17 cellular contexts compared by ENCODE assay signal in genomic region chr15:40466426-40467259, GRCh38. TPM values are rescaled to one million over a fixed set of nuclear protein-coding genes. Genes with fewer than 3 reads are reported as not detected.
DNase-seq lines count a peak whose midpoint lies in the region; ATAC-seq, FAIRE-seq and TF ChIP-seq lines count a peak whose summit lies in the region.
"Had no signal": no experiment of that assay in that cellular context is flagged by ENCODE, and none has a peak within 500 bp of the region (broad histone marks: within the 10 kb centered on the region; RNA-seq: fewer than 3 reads in every experiment).

No MANE protein-coding gene starts in this region.

- no peak overlapping the region for H3K4me3 ChIP-seq in HEK293 (ENCODE audit: low read depth, low read length)
- H3K4me3 ChIP-seq in GM12878, result no peak overlapping the region
- H3K4me3 ChIP-seq in naive thymus-derived CD4-positive, alpha-beta T cell (ENCODE audit: low read length), result no peak overlapping the region
- no peak overlapping the region for H3K4me3 ChIP-seq in vagina

- in situ Hi-C loops in GM12878 (cut with MboI), result no loop called here

- TF ChIP-seq POLR2A in GM12878 (IDR thresholded peaks at IDR 0.05; ENCODE audit: low read depth, low read length), result no peak
- TF ChIP-seq POLR2A in vagina (IDR thresholded peaks at IDR 0.05), result no peak

- peaks cover 41% of the 10 kb centered on the region for H3K36me3 Mint-ChIP-seq in CD4-positive, alpha-beta T cell (ENCODE audit: low read depth)
- H3K36me3 Mint-ChIP-seq in naive thymus-derived CD4-positive, alpha-beta T cell, result peaks cover 0 to 22% (median 1%) of the 10 kb centered on the region in 5 donors

- TF ChIP-seq CTCF in CD4-positive, alpha-beta T cell (IDR thresholded peaks at IDR 0.05), result no peak
- no peak for TF ChIP-seq CTCF in HEK293 (tag by site-specific recombination; IDR thresholded peaks at IDR 0.05)
- TF ChIP-seq CTCF in GM12878 (IDR thresholded peaks at IDR 0.05 in 2 of 3, conservative IDR thresholded peaks at IDR 0.05 in 1 of 3; ENCODE audit: control insufficient read depth in 2 of 3, extremely low read depth in 1 of 3, insufficient read depth in 1 of 3, low read depth in 3 of 3, low read length in 3 of 3), result no peak
- no peak for TF ChIP-seq CTCF in vagina (IDR thresholded peaks at IDR 0.05)

- DNase-seq in CD4-positive, alpha-beta T cell, result no peak
- DNase-seq in GM12878 (ENCODE audit: low read depth, low spot score) (no peak), RKO (ENCODE audit: low spot score) (no peak), vagina (ENCODE audit: extremely low spot score in 2 of 2) (no peak)
- DNase-seq in naive thymus-derived CD4-positive, alpha-beta T cell, result no peak
- DNase-seq: activated CD4-positive, alpha-beta memory T cell treated with anti-CD3 and anti-CD28 coated beads, Interleukin-2, amount 10 ng/mL, durations not matched to agents 7 days and 5 days; effector memory CD4-positive, alpha-beta T cell; Karpas-422; NCI-H1092; NCI-H2081; NCI-H446 treated with DMSO at 0.1 percent for 48 hours; nucleus accumbens had no signal

- H3K4me3 Mint-ChIP-seq in CD4-positive, alpha-beta T cell, result no peak overlapping the region
- H3K4me3 Mint-ChIP-seq in naive thymus-derived CD4-positive, alpha-beta T cell, result peak overlapping the region in 2 of 10 donors; percentile 13 to 32
- H3K4me3 Mint-ChIP-seq: activated CD4-positive, alpha-beta memory T cell treated with anti-CD3 and anti-CD28 coated beads, Interleukin-2, amount 10 ng/mL, durations not matched to agents 7 days and 5 days; central memory CD8-positive, alpha-beta T cell had no signal

- no peak for FAIRE-seq in GM12878 (lab: Jason Lieb, UNC)
- FAIRE-seq: D721Med had no signal

- H2AFZ ChIP-seq in GM12878 (ENCODE audit: control insufficient read depth, low read depth, low read length), result no peak overlapping the region

- H3K27ac Mint-ChIP-seq in CD4-positive, alpha-beta T cell, result peak overlapping the region; percentile 60
- peak overlapping the region; percentile 25 to 86 (median 75) for H3K27ac Mint-ChIP-seq in naive thymus-derived CD4-positive, alpha-beta T cell
- H3K27ac Mint-ChIP-seq: activated CD4-positive, alpha-beta memory T cell treated with anti-CD3 and anti-CD28 coated beads, Interleukin-2, amount 10 ng/mL, durations not matched to agents 7 days and 5 days had no signal

- H3K9ac ChIP-seq in GM12878 (ENCODE audit: control insufficient read depth, insufficient read depth, low read length), result no peak overlapping the region

- H3K79me2 ChIP-seq in GM12878 (ENCODE audit: control insufficient read depth, insufficient read depth, low read length), result peaks cover 3% of the 10 kb centered on the region; the same call in 1 of the 2 replicates

- SMC1A ChIA-PET in GM12878 (lab: Charles Lee; ENCODE audit: uncharacterized antibody, unreplicated experiment), result no interaction called here

- CTCF ChIA-PET in CD4-positive, alpha-beta T cell (lab: Charles Lee), result no interaction called here
- CTCF ChIA-PET in HEK293 (lab: Yijun Ruan, JAX), result interaction anchor here (0.6 kb wide), 1 partner anchor 156 kb away, joined by 3 read pairs; no protein-coding TSS in a partner anchor
- CTCF ChIA-PET in GM12878 (lab: Yijun Ruan, JAX), result interaction anchor here (0.6 to 0.8 kb wide), 3 partner anchors 9 to 122 kb away, joined by 3 to 4 read pairs (median 3); no protein-coding TSS in a partner anchor
- CTCF ChIA-PET in naive thymus-derived CD4-positive, alpha-beta T cell (lab: Charles Lee), result interaction anchor here (0.6 kb wide), 1 partner anchor 20 kb away, joined by 3 read pairs; no protein-coding TSS in a partner anchor

- no peaks in the 10 kb centered on the region for H3K9me3 Mint-ChIP-seq in CD4-positive, alpha-beta T cell
- no peaks in the 10 kb centered on the region for H3K9me3 Mint-ChIP-seq in naive thymus-derived CD4-positive, alpha-beta T cell
- H3K9me3 Mint-ChIP-seq: activated CD4-positive, alpha-beta memory T cell treated with anti-CD3 and anti-CD28 coated beads, Interleukin-2, amount 10 ng/mL, durations not matched to agents 7 days and 5 days; central memory CD8-positive, alpha-beta T cell had no signal

- POLR2A ChIA-PET in CD4-positive, alpha-beta T cell (lab: Charles Lee), result interaction anchor here (0.6 to 2.1 kb wide), 4 partner anchors 12 to 159 kb away, joined by 3 to 7 read pairs (median 3); partner anchors contain the start of gene BAHD1
- POLR2A ChIA-PET in HEK293 (lab: Yijun Ruan, JAX), result no interaction called here
- POLR2A ChIA-PET in GM12878 (lab: Charles Lee), result interaction anchor here (1.0 kb wide), 1 partner anchor 10 kb away, joined by 3 read pairs; no protein-coding TSS in a partner anchor
- POLR2A ChIA-PET in naive thymus-derived CD4-positive, alpha-beta T cell (lab: Charles Lee), result interaction anchor here (0.5 to 1.4 kb wide), 2 partner anchors 12 to 863 kb away, joined by 3 to 4 read pairs; no protein-coding TSS in a partner anchor

- no peak for ATAC-seq in CD4-positive, alpha-beta T cell (ENCODE audit: poor library complexity)
- no peak for ATAC-seq in GM12878
- no peak for ATAC-seq in naive thymus-derived CD4-positive, alpha-beta T cell
- no peak for ATAC-seq in GM19455 (IDR thresholded peaks at IDR 0.05; ENCODE audit: unreplicated experiment)
- ATAC-seq: left lobe of liver had no signal

- peaks cover 14% of the 10 kb centered on the region for H3K4me1 Mint-ChIP-seq in CD4-positive, alpha-beta T cell (ENCODE audit: low read depth)
- peaks cover 11 to 38% (median 24%) of the 10 kb centered on the region in 7 donors for H3K4me1 Mint-ChIP-seq in naive thymus-derived CD4-positive, alpha-beta T cell

- H3K9me3 ChIP-seq in CD4-positive, alpha-beta T cell (ENCODE audit: control insufficient read depth, low read length), result no peaks in the 10 kb centered on the region
- H3K9me3 ChIP-seq in HEK293 (ENCODE audit: control insufficient read depth, insufficient read depth, low read depth, low read length), result no peaks in the 10 kb centered on the region
- H3K9me3 ChIP-seq in GM12878 (replicated peaks; ENCODE audit: control insufficient read depth, insufficient read depth, low read length), result no peaks in the 10 kb centered on the region
- no peaks in the 10 kb centered on the region for H3K9me3 ChIP-seq in naive thymus-derived CD4-positive, alpha-beta T cell (ENCODE audit: control insufficient read depth in 2 of 3, low read length in 3 of 3)
- no peaks in the 10 kb centered on the region for H3K9me3 ChIP-seq in vagina

- H3K4me1 ChIP-seq in HEK293 (ENCODE audit: control insufficient read depth, insufficient read depth, low read length), result no peaks in the 10 kb centered on the region
- H3K4me1 ChIP-seq in GM12878 (ENCODE audit: control insufficient read depth, insufficient read depth, low read length), result peaks cover 24% of the 10 kb centered on the region
- peaks cover 2 to 7% of the 10 kb centered on the region in 2 donors for H3K4me1 ChIP-seq in naive thymus-derived CD4-positive, alpha-beta T cell (ENCODE audit: control insufficient read depth in 2 of 2, insufficient read depth in 2 of 2, low read length in 2 of 2)
- peaks cover 21% of the 10 kb centered on the region for H3K4me1 ChIP-seq in vagina

- peaks cover 0 to 50% of the 10 kb centered on the region in 2 experiments; a peak in 2 of 3 replicates for H3K36me3 ChIP-seq in HEK293 (ENCODE audit: control insufficient read depth in 2 of 2, insufficient read depth in 1 of 2, low read length in 2 of 2)
- peaks cover 14 to 15% of the 10 kb centered on the region in 2 experiments for H3K36me3 ChIP-seq in GM12878 (ENCODE audit: control insufficient read depth in 2 of 2, insufficient read depth in 2 of 2, low read length in 1 of 2)
- H3K36me3 ChIP-seq in naive thymus-derived CD4-positive, alpha-beta T cell (ENCODE audit: control insufficient read depth in 2 of 3, insufficient read depth in 3 of 3, low read length in 3 of 3), result peaks cover 0 to 48% (median 19%) of the 10 kb centered on the region in 3 experiments
- peaks cover 0 to 38% of the 10 kb centered on the region in 2 donors for H3K36me3 ChIP-seq in vagina

- intact Hi-C loops in CD4-positive, alpha-beta T cell (cut with DNase I, micrococcal nuclease), result no loop called here
- intact Hi-C loops in GM12878 (cut with micrococcal nuclease; ENCODE audit: unreplicated experiment) (no loop called here), vagina (cut with DNase I) (no loop called here)
- intact Hi-C loops in naive thymus-derived CD4-positive, alpha-beta T cell (cut with micrococcal nuclease), result loop anchor here in 1 of 2 donors (10.0 kb wide), 1 partner anchor 338 kb away; the partner anchor contains the start of genes DNAJC17 and ZFYVE19

- no peaks in the 10 kb centered on the region for H3K27me3 ChIP-seq in CD4-positive, alpha-beta T cell (ENCODE audit: control insufficient read depth, insufficient read depth, low read length)
- H3K27me3 ChIP-seq in GM12878 (replicated peaks in 1 of 2; ENCODE audit: control insufficient read depth in 2 of 2, insufficient read depth in 2 of 2, low read length in 1 of 2) (no peaks in the 10 kb centered on the region), vagina (no peaks in the 10 kb centered on the region)
- no peaks in the 10 kb centered on the region for H3K27me3 ChIP-seq in naive thymus-derived CD4-positive, alpha-beta T cell (ENCODE audit: control insufficient read depth in 2 of 2, insufficient read depth in 2 of 2, low read length in 2 of 2)

- no TSS peak for BruUV-seq in GM12878 (replicated peaks; lab: Mats Ljungman, UMichigan)

- H3K27ac ChIP-seq in CD4-positive, alpha-beta T cell (ENCODE audit: low read depth, low read length), result no peak overlapping the region
- H3K27ac ChIP-seq in HEK293 (ENCODE audit: extremely low read depth, low read depth, low read length) (no peak overlapping the region), GM12878 (ENCODE audit: control insufficient read depth, insufficient read depth) (peak overlapping the region; percentile 6; the same call in 1 of the 2 replicates), vagina (no peak overlapping the region)
- H3K27ac ChIP-seq in naive thymus-derived CD4-positive, alpha-beta T cell (ENCODE audit: low read depth, low read length), result no peak overlapping the region

- H3K4me2 ChIP-seq in GM12878 (ENCODE audit: control insufficient read depth, insufficient read depth), result no peak overlapping the region

- no peaks in the 10 kb centered on the region; the same call in 1 of the 2 replicates for H4K20me1 ChIP-seq in GM12878 (ENCODE audit: control insufficient read depth, insufficient read depth)

- TF ChIP-seq EP300 in GM12878 (IDR thresholded peaks at IDR 0.05; ENCODE audit: borderline replicate concordance in 1 of 2, control insufficient read depth in 1 of 2, low read depth in 2 of 2, low read length in 2 of 2), result no peak

- WGBS in GM12878 (ENCODE audit: insufficient coverage, insufficient replicate concordance, low lambda C conversion rate, missing lambda C conversion rate), result 73% methylated on average over 6 of the region's 7 CpGs

- RAD21 ChIA-PET in GM12878 (lab: Charles Lee; ENCODE audit: unreplicated experiment), result no interaction called here

- H3K27me3 Mint-ChIP-seq in CD4-positive, alpha-beta T cell, result no peaks in the 10 kb centered on the region
- H3K27me3 Mint-ChIP-seq in naive thymus-derived CD4-positive, alpha-beta T cell, result peaks cover 0 to under 1% (median 0%) of the 10 kb centered on the region in 5 donors
- H3K27me3 Mint-ChIP-seq: activated CD4-positive, alpha-beta memory T cell treated with anti-CD3 and anti-CD28 coated beads, Interleukin-2, amount 10 ng/mL, durations not matched to agents 7 days and 5 days; central memory CD8-positive, alpha-beta T cell had no signal

- no peak for TF ChIP-seq RAD21 in GM12878 (IDR thresholded peaks at IDR 0.05; ENCODE audit: insufficient read depth, low read depth, low read length)

RNA-seq across cellular contexts. Expression of gene CHST14, which starts 4.1 kb away (rescaled TPM):
- 1 to 10 TPM; 4.6 to 5.1 TPM for total RNA-seq in CD4-positive, alpha-beta T cell
- total RNA-seq in GM12878 (2013; cell fraction: nucleolus; rRNA removed), result 4.1 and 5.4 TPM in 2 replicates
- total RNA-seq in GM12878 (2014; rRNA removed) (6.0 and 6.8 TPM in 2 replicates), GM12878 (2014; rRNA removed; fragmentation: Illumina TruSeq; extraction: Trizol) (2.5 and 3.0 TPM in 2 replicates), GM12878 (2021) (12.8 and 13.6 TPM in 2 replicates), vagina (8.6 TPM)
- 5.2 TPM for polyA plus RNA-seq in GM12878 (2011; ENCODE audit: low read depth)
- polyA plus RNA-seq in GM12878 (2011; rRNA removed) (2.3 and 4.0 TPM in 2 replicates), GM12878 (2014; fragmentation: Illumina TruSeq; extraction: Trizol) (6.5 TPM in 2 replicates), GM12878 (2014; fragmentation: Nextera tagmentation; extraction: Ambion mirVana) (1 to 10 TPM; 1.3 to 2.8 TPM), GM12878 (2014; rRNA removed) (5.9 and 6.3 TPM in 2 replicates), GM12878 (2016; fragmentation: Nextera tagmentation; extraction: Ambion mirVana) (1 to 10 TPM; 7.5 to 9.1 TPM)
- polyA plus RNA-seq in GM12878 (2011; cell fraction: cytosol; rRNA removed), result 5.8 and 6.2 TPM in 2 replicates
- 4.2 and 5.8 TPM in 2 replicates for polyA plus RNA-seq in GM12878 (2011; cell fraction: nucleus; rRNA removed)
- 8.3 and 9.3 TPM in 2 replicates for polyA plus RNA-seq in GM12878 (2012)
- 4.5 and 5.2 TPM in 2 replicates for polyA minus RNA-seq in GM12878 (2011; rRNA and poly(A)+ RNA removed)
- 3.4 and 4.7 TPM in 2 replicates for polyA minus RNA-seq in GM12878 (2011; cell fraction: cytosol; rRNA and poly(A)+ RNA removed)
- 3.5 and 4.9 TPM in 2 replicates for polyA minus RNA-seq in GM12878 (2011; cell fraction: nucleus; rRNA and poly(A)+ RNA removed)
- 10 to 100 TPM in 3 of 5 experiments, 1 to 10 TPM in 2; 7.3 to 12.5 (median 10.8) TPM for total RNA-seq in naive thymus-derived CD4-positive, alpha-beta T cell
- 1 to 10 TPM in 1 of 2 donors, under 1 TPM in 1; 0.83 to 1.4 TPM for polyA plus RNA-seq in naive thymus-derived CD4-positive, alpha-beta T cell

RNA-seq across cellular contexts. Expression of gene BAHD1, which starts 25.9 kb away (rescaled TPM):
- 10 to 100 TPM; 20.3 to 21.5 TPM for total RNA-seq in CD4-positive, alpha-beta T cell
- total RNA-seq in GM12878 (2013; cell fraction: nucleolus; rRNA removed), result 23.1 and 25.6 TPM in 2 replicates
- total RNA-seq in GM12878 (2014; rRNA removed) (9.0 and 11.7 TPM in 2 replicates), GM12878 (2014; rRNA removed; fragmentation: Illumina TruSeq; extraction: Trizol) (5.1 and 6.0 TPM in 2 replicates), GM12878 (2021) (21.7 and 21.8 TPM in 2 replicates), vagina (9.6 TPM)
- 7.0 TPM for polyA plus RNA-seq in GM12878 (2011; ENCODE audit: low read depth)
- polyA plus RNA-seq in GM12878 (2011; rRNA removed) (4.5 and 5.6 TPM in 2 replicates), GM12878 (2014; fragmentation: Illumina TruSeq; extraction: Trizol) (5.3 and 9.6 TPM in 2 replicates), GM12878 (2014; fragmentation: Nextera tagmentation; extraction: Ambion mirVana) (under 1 TPM; 0.21 to 0.88 TPM), GM12878 (2014; rRNA removed) (11.3 and 13.5 TPM in 2 replicates), GM12878 (2016; fragmentation: Nextera tagmentation; extraction: Ambion mirVana) (1 to 10 TPM; 1.9 to 2.2 TPM)
- polyA plus RNA-seq in GM12878 (2011; cell fraction: cytosol; rRNA removed), result 6.5 and 7.4 TPM in 2 replicates
- polyA plus RNA-seq in GM12878 (2011; cell fraction: nucleus; rRNA removed), result 16.6 and 21.8 TPM in 2 replicates
- 13.0 and 15.3 TPM in 2 replicates for polyA plus RNA-seq in GM12878 (2012)
- 5.5 and 9.1 TPM in 2 replicates for polyA minus RNA-seq in GM12878 (2011; rRNA and poly(A)+ RNA removed)
- polyA minus RNA-seq in GM12878 (2011; cell fraction: cytosol; rRNA and poly(A)+ RNA removed), result 4.4 and 5.9 TPM in 2 replicates
- polyA minus RNA-seq in GM12878 (2011; cell fraction: nucleus; rRNA and poly(A)+ RNA removed), result 4.8 and 8.2 TPM in 2 replicates
- 10 to 100 TPM; 28.4 to 48.8 (median 31.2) TPM for total RNA-seq in naive thymus-derived CD4-positive, alpha-beta T cell
- polyA plus RNA-seq in naive thymus-derived CD4-positive, alpha-beta T cell, result 1 to 10 TPM; 2.2 to 3.9 TPM
